8 cellular contexts compared by ENCODE assay signal in the genomic region with DNA sequence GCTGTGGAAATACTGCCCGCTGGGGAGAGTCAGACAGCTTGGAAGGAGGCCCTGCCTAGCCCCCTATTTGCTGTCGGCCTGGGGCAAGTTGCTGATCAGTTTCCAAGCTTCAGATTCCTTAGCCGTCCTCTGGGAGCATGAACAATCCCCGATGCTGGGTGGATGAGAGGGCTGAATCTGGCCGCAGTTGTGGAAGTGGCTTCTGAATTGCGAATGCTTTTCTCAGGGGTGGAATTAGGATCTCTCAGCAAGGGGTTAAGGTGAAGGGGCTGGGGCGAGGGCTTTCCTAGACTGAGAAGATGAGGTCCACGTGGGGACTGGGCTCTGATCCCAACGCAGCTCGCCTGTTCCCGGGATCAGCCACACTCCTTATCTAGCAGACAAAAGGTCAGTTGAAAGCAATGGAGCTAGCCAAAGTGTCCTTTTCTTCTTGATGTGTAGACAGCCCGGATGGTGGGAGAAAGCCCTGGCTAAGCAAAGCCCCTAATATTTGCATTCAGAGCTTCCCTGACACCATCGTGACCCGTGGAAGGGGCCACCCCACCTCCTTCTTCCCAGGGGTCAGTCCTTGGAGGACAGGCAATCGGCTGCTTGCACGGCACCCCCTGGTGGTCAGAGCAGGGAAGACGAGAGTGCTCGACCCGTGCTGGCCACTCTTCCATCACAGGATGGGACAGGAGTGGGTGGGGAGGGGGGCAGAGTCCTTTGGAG. TPM values are rescaled to one million over a fixed set of nuclear protein-coding genes. Genes with fewer than 3 reads are reported as not detected.
DNase-seq lines count a peak whose midpoint lies in the region; ATAC-seq and TF ChIP-seq lines count a peak whose summit lies in the region.

No MANE protein-coding gene starts in this region.

- H3K27me3 ChIP-seq in A673 (replicated peaks; ENCODE audit: insufficient read depth, low read depth, low read length, poor library complexity) (peaks cover 8% of the 10 kb centered on the region), kidney epithelial cell (ENCODE audit: control insufficient read depth, insufficient read depth, low read length) (no peaks in the 10 kb centered on the region)

- ATAC-seq in GM18505 (IDR thresholded peaks at IDR 0.05; ENCODE audit: unreplicated experiment), result no peak

- CTCF ChIA-PET in A673 (lab: Charles Lee), result interaction anchor here (1.2 to 1.8 kb wide), 2 partner anchors 142 to 149 kb away, joined by 4 to 5 read pairs; no protein-coding TSS in a partner anchor

- DNase-seq in A673 (ENCODE audit: low spot score), result peak; percentile 43
- DNase-seq in Kasumi-1 (lab: John Stamatoyannopoulos, UW), result peak; percentile 15 to 31
- DNase-seq in central memory CD4-positive, alpha-beta T cell, result peak; percentile 20
- DNase-seq in kidney epithelial cell (ENCODE audit: low read depth), result no peak
- DNase-seq in stimulated activated CD4-positive, alpha-beta T cell treated with anti-CD3 and anti-CD28 coated beads, Interleukin-15, amount 100 ng/mL, for 48 hours (ENCODE audit: low read depth in 2 of 2), result peak; percentile 25 to 43

- POLR2A ChIA-PET in A673 (lab: Charles Lee; ENCODE audit: low non-redundant PET), result interaction anchor here (0.7 kb wide), 1 partner anchor 143 kb away, joined by 3 read pairs; no protein-coding TSS in a partner anchor

- H3K36me3 ChIP-seq in A673 (ENCODE audit: insufficient read depth, low read length, poor library complexity, severe bottlenecking), result no peaks in the 10 kb centered on the region
- no peaks in the 10 kb centered on the region for H3K36me3 ChIP-seq in kidney epithelial cell (ENCODE audit: control insufficient read depth, insufficient read depth, low read length)

- no peak overlapping the region for H3K4me3 ChIP-seq in A673 (ENCODE audit: low read depth, low read length, poor library complexity, severe bottlenecking)
- H3K4me3 ChIP-seq in kidney epithelial cell (ENCODE audit: low read depth, low read length), result no peak overlapping the region

- intact Hi-C loops in A673 (cut with micrococcal nuclease; ENCODE audit: unreplicated experiment), result loop anchor here (5.0 kb wide), 1 partner anchor 136 kb away; no protein-coding TSS in a partner anchor

- no peaks in the 10 kb centered on the region for H3K4me1 ChIP-seq in A673 (ENCODE audit: insufficient read depth, low read length, poor library complexity, severe bottlenecking)

- no TSS peak for BruUV-seq in A673 (replicated peaks; lab: Mats Ljungman, UMichigan)

- TF ChIP-seq CTCF in A673 (conservative IDR thresholded peaks at IDR 0.05; ENCODE audit: low read depth, low read length) (peak; percentile 88), GM12874 (IDR thresholded peaks at IDR 0.05; ENCODE audit: insufficient read depth, low read depth, low read length) (peak; percentile 94), VCaP (conservative IDR thresholded peaks at IDR 0.05) (peak; percentile 91), kidney epithelial cell (IDR thresholded peaks at IDR 0.05; ENCODE audit: insufficient read depth, low read length, poor library complexity, severe bottlenecking) (peak; percentile 94)

- H3K27ac ChIP-seq in A673 (ENCODE audit: low read depth, low read length, poor library complexity, severe bottlenecking) (no peak overlapping the region), VCaP (no peak overlapping the region)

- TF ChIP-seq POLR2A in GM18505 (IDR thresholded peaks at IDR 0.05; ENCODE audit: borderline replicate concordance, extremely low read depth, insufficient read depth, insufficient read length), result no peak

- H3K9me3 ChIP-seq in A673 (ENCODE audit: low read depth, low read length, poor library complexity, severe bottlenecking), result no peaks in the 10 kb centered on the region

RNA-seq across cellular contexts. Expression of gene COL15A1, which starts 54.9 kb away (rescaled TPM):
- 0.04 TPM in 1 of 2 replicates, not detected in the other for total RNA-seq in A673 (2021)
- total RNA-seq in kidney epithelial cell, result 11.6 and 11.8 TPM in 2 replicates

Comparison
In these comparisons a context has a peak if more than half of its experiments do, and no peak if none do; other contexts are left out.
1. RNA of gene COL15A1, which starts 54.9 kb away (total RNA-seq): 11.6 to 11.8 TPM in kidney epithelial cell; 0.04 TPM in A673; every median in the first group is over 10 times any median in the second.
2. Peak in every context shown above with its lines, with median percentiles within 50 percentile points of each other: CTCF ChIP-seq.